19 cellular contexts compared by ENCODE assay signal in genomic region chr14:95437715-95438114, GRCh38.
"Had no signal": no experiment of that assay in that cellular context is flagged by ENCODE, and none has a peak within 500 bp of the region (broad histone marks: within the 10 kb centered on the region; RNA-seq: fewer than 3 reads in every experiment).

No MANE protein-coding gene starts in this region.

- H3K27me3 Mint-ChIP-seq: naive thymus-derived CD8-positive, alpha-beta T cell had no signal

- H3K9me3 ChIP-seq: spleen, testis, tibial nerve, upper lobe of right lung, vagina had no signal

- DNase-seq: cortex of kidney; dorsolateral prefrontal cortex; effector CD8-positive, alpha-beta T cell; heart right ventricle; islet precursor cell; mammary epithelial cell; naive thymus-derived CD8-positive, alpha-beta T cell; spleen; stimulated activated CD4-positive, alpha-beta T cell treated with anti-CD3 and anti-CD28 coated beads, Interleukin-15, amount 100 ng/mL, for 24 hours; stimulated activated CD4-positive, alpha-beta T cell treated with anti-CD3 and anti-CD28 coated beads, Interleukin-1b, Interleukin-23, amount 100 ng/mL, for 48 hours; stimulated activated CD4-positive, alpha-beta T cell treated with anti-CD3 and anti-CD28 coated beads, Interleukin-4, amount 100 ng/mL, for 24 hours; stimulated activated naive CD8-positive, alpha-beta T cell treated with anti-CD3 and anti-CD28 coated beads, Interleukin-15, Interleukin-2, amounts not matched to agents 100 U/mL and 50 U/mL, for 24 hours; testis; upper lobe of right lung had no signal

- H3K4me1 ChIP-seq: testis, upper lobe of right lung, vagina had no signal

- H3K4me3 ChIP-seq: dorsolateral prefrontal cortex, heart right ventricle, spleen, testis, tibial nerve, upper lobe of right lung, vagina had no signal

- H3K4me3 Mint-ChIP-seq: naive thymus-derived CD8-positive, alpha-beta T cell had no signal

- H3K27me3 ChIP-seq: dorsolateral prefrontal cortex, heart right ventricle, spleen, testis, tibial nerve, upper lobe of right lung, vagina had no signal

- ATAC-seq: esophagus mucosa; heart right ventricle; left lobe of liver; naive thymus-derived CD8-positive, alpha-beta T cell; sciatic nerve; stimulated activated naive CD8-positive, alpha-beta T cell treated with anti-CD3 and anti-CD28 coated beads, Interleukin-15, Interleukin-2, amounts not matched to agents 100 U/mL and 50 U/mL, for 24 hours; upper lobe of right lung had no signal

- H3K27ac ChIP-seq: dorsolateral prefrontal cortex, heart right ventricle, testis, tibial nerve, upper lobe of right lung, vagina had no signal
